In genomic region chr10:50604049-50604640, GRCh38 we compare ENCODE assay signal across 8 cellular contexts. TPM values are rescaled to one million over a fixed set of nuclear protein-coding genes. Genes with fewer than 3 reads are reported as not detected.
DNase-seq lines count a peak whose midpoint lies in the region; ATAC-seq and TF ChIP-seq lines count a peak whose summit lies in the region.

No MANE protein-coding gene starts in this region.

- no peaks in the 10 kb centered on the region for H3K27me3 ChIP-seq in thoracic aorta (replicated peaks; ENCODE audit: insufficient read depth)

- H3K4me1 Mint-ChIP-seq in activated T-cell treated with anti-CD3 and anti-CD28 coated beads, Interleukin-2, amount 50 U/mL, for 24 hours (ENCODE audit: low read depth): peaks cover 73% of the 10 kb centered on the region

- H3K27ac Mint-ChIP-seq in activated T-cell treated with anti-CD3 and anti-CD28 coated beads, Interleukin-2, amount 50 U/mL, for 24 hours: peak overlapping the region; percentile 74

- peak overlapping the region in 1 of 2 donors; percentile 36 for H3K27ac ChIP-seq in thoracic aorta

- H3K27me3 Mint-ChIP-seq in activated T-cell treated with anti-CD3 and anti-CD28 coated beads, Interleukin-2, amount 50 U/mL, for 24 hours: no peaks in the 10 kb centered on the region

- H3K4me3 Mint-ChIP-seq in activated T-cell treated with anti-CD3 and anti-CD28 coated beads, Interleukin-2, amount 50 U/mL, for 24 hours: peak overlapping the region; percentile 58

- TF ChIP-seq CTCF in fibroblast of pulmonary artery (IDR thresholded peaks at IDR 0.05; ENCODE audit: low read length, missing control alignments) (no peak), thoracic aorta (IDR thresholded peaks at IDR 0.05) (no peak)

- H3K9me3 Mint-ChIP-seq in activated T-cell treated with anti-CD3 and anti-CD28 coated beads, Interleukin-2, amount 50 U/mL, for 24 hours: no peaks in the 10 kb centered on the region

- no peaks in the 10 kb centered on the region for H3K36me3 ChIP-seq in thoracic aorta

- H3K36me3 Mint-ChIP-seq in activated T-cell treated with anti-CD3 and anti-CD28 coated beads, Interleukin-2, amount 50 U/mL, for 24 hours (ENCODE audit: low read depth): peaks cover 1% of the 10 kb centered on the region

- DNase-seq in activated T-cell treated with anti-CD3 and anti-CD28 coated beads, Interleukin-2, amount 50 U/mL, for 24 hours: no peak
- no peak for DNase-seq in activated T-cell treated with anti-CD3 and anti-CD28 coated beads, Interleukin-2, amount 50 U/mL, for 1 hour
- DNase-seq in NOMO-1 treated with dmso at 0.1 percent for 144 hours (lab: John Stamatoyannopoulos, UW; ENCODE audit: unreplicated experiment) (peak; percentile 49), fibroblast of pulmonary artery (ENCODE audit: low read depth) (no peak), thoracic aorta (ENCODE audit: low spot score) (no peak), NCI-H2107 (lab: John Stamatoyannopoulos, UW) (no peak), T-helper 9 cell (no peak)

- peaks cover 46 to 49% of the 10 kb centered on the region in 2 donors for H3K4me1 ChIP-seq in thoracic aorta (ENCODE audit: control insufficient read depth in 1 of 2, low read depth in 2 of 2)

- H3K4me3 ChIP-seq in fibroblast of pulmonary artery (replicated peaks; ENCODE audit: low read depth, low read length): peak overlapping the region; percentile 19
- H3K4me3 ChIP-seq in thoracic aorta: peak overlapping the region; percentile 37

- peak; percentile 66 for ATAC-seq in HG02973 (IDR thresholded peaks at IDR 0.05; ENCODE audit: unreplicated experiment)
- ATAC-seq in thoracic aorta (ENCODE audit: insufficient number of reproducible peaks, low FRiP score, low read depth): no peak

- H3K9me3 ChIP-seq in thoracic aorta: no peaks in the 10 kb centered on the region

RNA-seq across cellular contexts. Expression of gene SGMS1, which starts 19.6 kb away (rescaled TPM):
- total RNA-seq in thoracic aorta: 10 to 100 TPM; 60.5 to 92.3 TPM
